In the genomic region with DNA sequence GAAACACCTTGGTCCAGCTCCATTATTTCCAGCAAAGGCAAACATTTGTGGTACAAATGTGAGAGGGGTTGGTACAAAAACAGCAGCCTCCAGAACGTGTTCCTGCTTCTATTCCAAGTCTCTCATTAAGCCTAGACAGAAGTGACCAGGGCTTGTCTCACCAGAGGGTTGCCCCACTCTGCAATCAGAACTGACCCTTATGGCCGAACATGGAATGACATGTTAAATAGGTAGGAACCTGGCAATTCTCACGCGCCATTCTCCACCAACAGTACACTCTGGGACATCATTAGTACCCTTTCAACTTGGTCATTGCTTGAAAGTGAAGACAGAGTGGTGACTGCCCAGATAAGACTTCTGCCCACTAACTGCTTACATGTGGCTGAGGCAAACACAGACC, we compare ENCODE assay signal across 1 cellular context.
TF ChIP-seq lines count a peak whose summit lies in the region.

No MANE protein-coding gene starts in this region.

TF ChIP-seq in A549, 52 proteins besides CTCF, POLR2A, EP300 and RAD21 (continued from another document):
- TF ChIP-seq, protein P1, sequence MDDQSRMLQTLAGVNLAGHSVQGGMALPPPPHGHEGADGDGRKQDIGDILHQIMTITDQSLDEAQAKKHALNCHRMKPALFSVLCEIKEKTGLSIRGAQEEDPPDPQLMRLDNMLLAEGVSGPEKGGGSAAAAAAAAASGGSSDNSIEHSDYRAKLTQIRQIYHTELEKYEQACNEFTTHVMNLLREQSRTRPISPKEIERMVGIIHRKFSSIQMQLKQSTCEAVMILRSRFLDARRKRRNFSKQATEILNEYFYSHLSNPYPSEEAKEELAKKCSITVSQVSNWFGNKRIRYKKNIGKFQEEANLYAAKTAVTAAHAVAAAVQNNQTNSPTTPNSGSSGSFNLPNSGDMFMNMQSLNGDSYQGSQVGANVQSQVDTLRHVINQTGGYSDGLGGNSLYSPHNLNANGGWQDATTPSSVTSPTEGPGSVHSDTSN (IDR thresholded peaks at IDR 0.05) = no peak
- TF ChIP-seq HDAC2 (IDR thresholded peaks at IDR 0.05) (no peak), ZC3H11A (IDR thresholded peaks at IDR 0.05) (no peak)
